Comparison of ENCODE assay signal across 1 cellular context in genomic region chr14:104650057-104650980, GRCh38.
TF ChIP-seq lines count a peak whose summit lies in the region.

No MANE protein-coding gene starts in this region.

TF ChIP-seq in K562, 482 proteins besides CTCF, POLR2A, EP300 and RAD21 (continued from another document):
- TF ChIP-seq AFF4 (CRISPR knock-in tag; IDR thresholded peaks at IDR 0.05) (no peak), SOX6 (IDR thresholded peaks at IDR 0.05) (no peak), FOXA3 (CRISPR knock-in tag; conservative IDR thresholded peaks at IDR 0.05 in 1 of 2, IDR thresholded peaks at IDR 0.05 in 1 of 2) (no peak), NFIC (IDR thresholded peaks at IDR 0.05) (no peak), ZKSCAN1 (IDR thresholded peaks at IDR 0.05; ENCODE audit: low read depth, low read length) (no peak), SPI1 (IDR thresholded peaks at IDR 0.05; ENCODE audit: borderline replicate concordance, low read depth, low read length) (peak; percentile 26; the same call in 1 of the 2 replicates), NEUROD1 (IDR thresholded peaks at IDR 0.05; ENCODE audit: borderline replicate concordance, low read depth, low read length, partially characterized antibody) (no peak), HMG20B (CRISPR knock-in tag; IDR thresholded peaks at IDR 0.05) (no peak), NR1H2 (CRISPR knock-in tag; IDR thresholded peaks at IDR 0.05) (no peak), ESRRA (IDR thresholded peaks at IDR 0.05; ENCODE audit: borderline replicate concordance, low read depth) (no peak), POLR2B (IDR thresholded peaks at IDR 0.05; ENCODE audit: low read depth, partially characterized antibody) (no peak), MYC (IDR thresholded peaks at IDR 0.05; ENCODE audit: low read depth, low read length) (no peak), MYC (CRISPR knock-in tag; IDR thresholded peaks at IDR 0.05; ENCODE audit: borderline replicate concordance, low read depth) (no peak), ZNF668 (CRISPR knock-in tag; IDR thresholded peaks at IDR 0.05) (no peak), NFIX (CRISPR knock-in tag; IDR thresholded peaks at IDR 0.05; ENCODE audit: low read depth) (no peak), JUND (IDR thresholded peaks at IDR 0.05; ENCODE audit: borderline replicate concordance, low read depth, low read length) (0 out of 2 replicates have a peak, but pooled peaks have one; percentile 11), JUND (tag; IDR thresholded peaks at IDR 0.05; ENCODE audit: borderline replicate concordance, low read depth, low read length) (no peak), POLR3A (IDR thresholded peaks at IDR 0.05; ENCODE audit: borderline replicate concordance, extremely low read depth, insufficient read depth, insufficient read length) (no peak), NFE2 (IDR thresholded peaks at IDR 0.05; ENCODE audit: low read depth) (no peak), ZNF644 (tag; IDR thresholded peaks at IDR 0.05; ENCODE audit: low read depth) (no peak)
- TF ChIP-seq, protein P1, sequence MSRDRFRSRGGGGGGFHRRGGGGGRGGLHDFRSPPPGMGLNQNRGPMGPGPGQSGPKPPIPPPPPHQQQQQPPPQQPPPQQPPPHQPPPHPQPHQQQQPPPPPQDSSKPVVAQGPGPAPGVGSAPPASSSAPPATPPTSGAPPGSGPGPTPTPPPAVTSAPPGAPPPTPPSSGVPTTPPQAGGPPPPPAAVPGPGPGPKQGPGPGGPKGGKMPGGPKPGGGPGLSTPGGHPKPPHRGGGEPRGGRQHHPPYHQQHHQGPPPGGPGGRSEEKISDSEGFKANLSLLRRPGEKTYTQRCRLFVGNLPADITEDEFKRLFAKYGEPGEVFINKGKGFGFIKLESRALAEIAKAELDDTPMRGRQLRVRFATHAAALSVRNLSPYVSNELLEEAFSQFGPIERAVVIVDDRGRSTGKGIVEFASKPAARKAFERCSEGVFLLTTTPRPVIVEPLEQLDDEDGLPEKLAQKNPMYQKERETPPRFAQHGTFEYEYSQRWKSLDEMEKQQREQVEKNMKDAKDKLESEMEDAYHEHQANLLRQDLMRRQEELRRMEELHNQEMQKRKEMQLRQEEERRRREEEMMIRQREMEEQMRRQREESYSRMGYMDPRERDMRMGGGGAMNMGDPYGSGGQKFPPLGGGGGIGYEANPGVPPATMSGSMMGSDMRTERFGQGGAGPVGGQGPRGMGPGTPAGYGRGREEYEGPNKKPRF (IDR thresholded peaks at IDR 0.05; ENCODE audit: low read depth, low read length): no peak
- TF ChIP-seq, protein P2, sequence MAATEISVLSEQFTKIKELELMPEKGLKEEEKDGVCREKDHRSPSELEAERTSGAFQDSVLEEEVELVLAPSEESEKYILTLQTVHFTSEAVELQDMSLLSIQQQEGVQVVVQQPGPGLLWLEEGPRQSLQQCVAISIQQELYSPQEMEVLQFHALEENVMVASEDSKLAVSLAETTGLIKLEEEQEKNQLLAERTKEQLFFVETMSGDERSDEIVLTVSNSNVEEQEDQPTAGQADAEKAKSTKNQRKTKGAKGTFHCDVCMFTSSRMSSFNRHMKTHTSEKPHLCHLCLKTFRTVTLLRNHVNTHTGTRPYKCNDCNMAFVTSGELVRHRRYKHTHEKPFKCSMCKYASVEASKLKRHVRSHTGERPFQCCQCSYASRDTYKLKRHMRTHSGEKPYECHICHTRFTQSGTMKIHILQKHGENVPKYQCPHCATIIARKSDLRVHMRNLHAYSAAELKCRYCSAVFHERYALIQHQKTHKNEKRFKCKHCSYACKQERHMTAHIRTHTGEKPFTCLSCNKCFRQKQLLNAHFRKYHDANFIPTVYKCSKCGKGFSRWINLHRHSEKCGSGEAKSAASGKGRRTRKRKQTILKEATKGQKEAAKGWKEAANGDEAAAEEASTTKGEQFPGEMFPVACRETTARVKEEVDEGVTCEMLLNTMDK (IDR thresholded peaks at IDR 0.05; ENCODE audit: borderline replicate concordance, insufficient read depth, low read depth, low read length, poor library complexity, severe bottlenecking): peak; percentile 86
- TF ChIP-seq, protein P3, sequence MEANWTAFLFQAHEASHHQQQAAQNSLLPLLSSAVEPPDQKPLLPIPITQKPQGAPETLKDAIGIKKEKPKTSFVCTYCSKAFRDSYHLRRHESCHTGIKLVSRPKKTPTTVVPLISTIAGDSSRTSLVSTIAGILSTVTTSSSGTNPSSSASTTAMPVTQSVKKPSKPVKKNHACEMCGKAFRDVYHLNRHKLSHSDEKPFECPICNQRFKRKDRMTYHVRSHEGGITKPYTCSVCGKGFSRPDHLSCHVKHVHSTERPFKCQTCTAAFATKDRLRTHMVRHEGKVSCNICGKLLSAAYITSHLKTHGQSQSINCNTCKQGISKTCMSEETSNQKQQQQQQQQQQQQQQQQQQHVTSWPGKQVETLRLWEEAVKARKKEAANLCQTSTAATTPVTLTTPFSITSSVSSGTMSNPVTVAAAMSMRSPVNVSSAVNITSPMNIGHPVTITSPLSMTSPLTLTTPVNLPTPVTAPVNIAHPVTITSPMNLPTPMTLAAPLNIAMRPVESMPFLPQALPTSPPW (CRISPR knock-in tag; IDR thresholded peaks at IDR 0.05): peak; percentile 84
- TF ChIP-seq, protein P4, sequence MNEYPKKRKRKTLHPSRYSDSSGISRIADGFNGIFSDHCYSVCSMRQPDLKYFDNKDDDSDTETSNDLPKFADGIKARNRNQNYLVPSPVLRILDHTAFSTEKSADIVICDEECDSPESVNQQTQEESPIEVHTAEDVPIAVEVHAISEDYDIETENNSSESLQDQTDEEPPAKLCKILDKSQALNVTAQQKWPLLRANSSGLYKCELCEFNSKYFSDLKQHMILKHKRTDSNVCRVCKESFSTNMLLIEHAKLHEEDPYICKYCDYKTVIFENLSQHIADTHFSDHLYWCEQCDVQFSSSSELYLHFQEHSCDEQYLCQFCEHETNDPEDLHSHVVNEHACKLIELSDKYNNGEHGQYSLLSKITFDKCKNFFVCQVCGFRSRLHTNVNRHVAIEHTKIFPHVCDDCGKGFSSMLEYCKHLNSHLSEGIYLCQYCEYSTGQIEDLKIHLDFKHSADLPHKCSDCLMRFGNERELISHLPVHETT (CRISPR knock-in tag; conservative IDR thresholded peaks at IDR 0.05 in 1 of 2, IDR thresholded peaks at IDR 0.05 in 1 of 2): no peak
